ENCODE assay signal across 7 cellular contexts in genomic region chr5:34838785-34839714, GRCh38. TPM values are rescaled to one million over a fixed set of nuclear protein-coding genes. Genes with fewer than 3 reads are reported as not detected.
DNase-seq lines count a peak whose midpoint lies in the region; ATAC-seq and TF ChIP-seq lines count a peak whose summit lies in the region.

TSS of gene TTC23L (plus strand) at chr5:34839164. CDS start at chr5:34840672, 1,508 bp downstream.

- H3K4me3 Mint-ChIP-seq in WTC11 = peak within 1 kb of the TSS; percentile 97

- ATAC-seq in GM18511 (IDR thresholded peaks at IDR 0.05; ENCODE audit: unreplicated experiment) = peak; percentile 98
- ATAC-seq in HG02970 (IDR thresholded peaks at IDR 0.05; ENCODE audit: low FRiP score, unreplicated experiment) = peak; percentile 99
- peak; percentile 88 for ATAC-seq in WTC11

- peak within 1 kb of the TSS; percentile 100 for H3K27ac Mint-ChIP-seq in WTC11

- TF ChIP-seq CTCF in WTC11 (IDR thresholded peaks at IDR 0.05) = no peak
- no peak for TF ChIP-seq CTCF in cardiac fibroblast (IDR thresholded peaks at IDR 0.05; ENCODE audit: low read depth, low read length)

- peaks cover 30% of the 10 kb centered on the region for H3K9me3 Mint-ChIP-seq in WTC11

- peaks cover 33% of the 10 kb centered on the region for H3K36me3 Mint-ChIP-seq in WTC11

- H3K27me3 Mint-ChIP-seq in WTC11 (ENCODE audit: low read depth) = peaks cover 2% of the 10 kb centered on the region; the same call in 1 of the 2 replicates

- DNase-seq in NCI-H1930 (lab: John Stamatoyannopoulos, UW) = peak; percentile 98 to 99
- peak; percentile 95 for DNase-seq in WTC11 (ENCODE audit: low spot score)
- DNase-seq in cardiac fibroblast (ENCODE audit: low read depth in 2 of 2) = peak; percentile 85 to 87
- DNase-seq in inferior parietal cortex (ENCODE audit: extremely low spot score) = peak; percentile 87
- peak; percentile 28 for DNase-seq in smooth muscle cell of the brain vasculature (ENCODE audit: low read depth, low spot score)

- H3K4me3 ChIP-seq in cardiac fibroblast (replicated peaks in 1 of 2; ENCODE audit: low read depth in 2 of 2, low read length in 2 of 2) = peak within 1 kb of the TSS; percentile 76 to 86

- POLR2A ChIA-PET in WTC11 (lab: Charles Lee) = interaction anchor here (0.6 to 1.8 kb wide), 10 partner anchors 9 to 343 kb away, joined by 3 to 11 read pairs (median 4); partner anchors contain the start of genes BRIX1, DNAJC21, RAD1 and RAI14

- peaks cover 18% of the 10 kb centered on the region for H3K4me1 Mint-ChIP-seq in WTC11

- CTCF ChIA-PET in WTC11 (lab: Charles Lee) = interaction anchor here (1.1 to 1.9 kb wide), 4 partner anchors 8 to 353 kb away, joined by 3 to 8 read pairs (median 5); partner anchors contain the start of genes BRIX1 and RAD1

TF ChIP-seq in WTC11, 78 proteins besides CTCF, POLR2A, EP300 and RAD21 (continues in another document):
- TF ChIP-seq E2F5 (CRISPR knock-in tag; IDR thresholded peaks at IDR 0.05) (peak; percentile 90; the same call in 1 of the 2 replicates), CREM (CRISPR knock-in tag; IDR thresholded peaks at IDR 0.05) (0 out of 2 replicates have a peak, but pooled peaks have one; percentile 59), ZNF232 (CRISPR knock-in tag; IDR thresholded peaks at IDR 0.05) (peak; percentile 59; the same call in 1 of the 2 replicates), MAX (CRISPR knock-in tag; IDR thresholded peaks at IDR 0.05) (peak; percentile 93), FOXP4 (CRISPR knock-in tag; IDR thresholded peaks at IDR 0.05) (peak; percentile 71; the same call in 1 of the 2 replicates), HMGXB4 (CRISPR knock-in tag; IDR thresholded peaks at IDR 0.05) (peak; percentile 80), KAT7 (CRISPR knock-in tag; IDR thresholded peaks at IDR 0.05; ENCODE audit: borderline replicate concordance) (0 out of 2 replicates have a peak, but pooled peaks have one; percentile 62), NR2C2 (CRISPR knock-in tag; IDR thresholded peaks at IDR 0.05) (no peak), ZNF138 (CRISPR knock-in tag; conservative IDR thresholded peaks at IDR 0.05) (0 out of 2 replicates have a peak, but pooled peaks have one; percentile 67), RELA (CRISPR knock-in tag; IDR thresholded peaks at IDR 0.05; ENCODE audit: borderline replicate concordance) (no peak), SP1 (CRISPR knock-in tag; conservative IDR thresholded peaks at IDR 0.05) (peak; percentile 91), ETV6 (CRISPR knock-in tag; IDR thresholded peaks at IDR 0.05) (peak; percentile 92), ZBTB21 (CRISPR knock-in tag; IDR thresholded peaks at IDR 0.05; ENCODE audit: borderline replicate concordance) (0 out of 2 replicates have a peak, but pooled peaks have one; percentile 58), AFF4 (CRISPR knock-in tag; IDR thresholded peaks at IDR 0.05; ENCODE audit: borderline replicate concordance) (peak; percentile 82; the same call in 1 of the 2 replicates), USF2 (CRISPR knock-in tag; IDR thresholded peaks at IDR 0.05) (peak; percentile 51; the same call in 1 of the 2 replicates), E2F4 (CRISPR knock-in tag; IDR thresholded peaks at IDR 0.05; ENCODE audit: borderline replicate concordance, low read depth) (no peak), PREB (CRISPR knock-in tag; IDR thresholded peaks at IDR 0.05; ENCODE audit: borderline replicate concordance) (no peak)

RNA-seq across cellular contexts. Expression of gene TTC23L, which starts in this region (rescaled TPM):
- total RNA-seq in WTC11 (2021) = 1.6 to 2.4 TPM (median 1.9 TPM) in 3 replicates

Comparison
In these comparisons a context has a peak if more than half of its experiments do, and no peak if none do; other contexts are left out.
1. Peak in every context shown above with its lines: DNase-seq, ATAC-seq and H3K4me3 ChIP-seq.
2. DNase-seq: peak in every context shown above with its lines; median percentile 98 in NCI-H1930; 95 in WTC11; 87 in inferior parietal cortex; 86 in cardiac fibroblast; 28 in smooth muscle cell of the brain vasculature.